Comparison of ENCODE assay signal across 15 cellular contexts in genomic region chr4:26298198-26298950, GRCh38. TPM values are rescaled to one million over a fixed set of nuclear protein-coding genes. Genes with fewer than 3 reads are reported as not detected.
A peak's percentile ranks its signal among the peaks of the same experiment; 100 is the strongest.
DNase-seq lines count a peak whose midpoint lies in the region; ATAC-seq and TF ChIP-seq lines count a peak whose summit lies in the region.
"Had no signal": no experiment of that assay in that cellular context is flagged by ENCODE, and none has a peak within 500 bp of the region (broad histone marks: within the 10 kb centered on the region; RNA-seq: fewer than 3 reads in every experiment).

No MANE protein-coding gene starts in this region.

- POLR2A ChIA-PET in CD4-positive, alpha-beta T cell (lab: Charles Lee): no interaction called here

- CTCF ChIA-PET in CD4-positive, alpha-beta T cell (lab: Charles Lee): no interaction called here

- no peak for ATAC-seq in GM21529 (IDR thresholded peaks at IDR 0.05; ENCODE audit: unreplicated experiment)
- ATAC-seq in CD4-positive, alpha-beta T cell (ENCODE audit: poor library complexity): no peak
- ATAC-seq: body of pancreas, gastrocnemius medialis, psoas muscle had no signal

- no peaks in the 10 kb centered on the region for H3K27me3 Mint-ChIP-seq in CD4-positive, alpha-beta T cell
- H3K27me3 Mint-ChIP-seq: activated CD4-positive, alpha-beta T cell treated with anti-CD3 and anti-CD28 coated beads, Interleukin-2, amount 10 ng/mL, durations not matched to agents 7 days and 5 days had no signal

- no peaks in the 10 kb centered on the region for H3K27me3 ChIP-seq in CD4-positive, alpha-beta T cell (ENCODE audit: control insufficient read depth, insufficient read depth, low read length)
- H3K27me3 ChIP-seq: body of pancreas, gastrocnemius medialis had no signal

- TF ChIP-seq CTCF in astrocyte of the spinal cord (IDR thresholded peaks at IDR 0.05; ENCODE audit: low read depth, low read length): no peak
- TF ChIP-seq CTCF in CD4-positive, alpha-beta T cell (IDR thresholded peaks at IDR 0.05): no peak

- no peak overlapping the region for H3K4me3 Mint-ChIP-seq in CD4-positive, alpha-beta T cell

- H3K27ac Mint-ChIP-seq in CD4-positive, alpha-beta T cell: no peak overlapping the region

- no peaks in the 10 kb centered on the region for H3K9me3 ChIP-seq in CD4-positive, alpha-beta T cell (ENCODE audit: control insufficient read depth, low read length)
- H3K9me3 ChIP-seq: body of pancreas, gastrocnemius medialis, psoas muscle had no signal

- in situ Hi-C loops in astrocyte of the spinal cord (cut with HindIII; ENCODE audit: low sequenced_read_pairs): no loop called here

- H3K27ac ChIP-seq in CD4-positive, alpha-beta T cell (ENCODE audit: low read depth, low read length): no peak overlapping the region
- H3K27ac ChIP-seq: body of pancreas, gastrocnemius medialis, psoas muscle had no signal

- H3K36me3 Mint-ChIP-seq in CD4-positive, alpha-beta T cell (ENCODE audit: low read depth): no peaks in the 10 kb centered on the region

- intact Hi-C loops in CD4-positive, alpha-beta T cell (cut with DNase I, micrococcal nuclease): no loop called here

- DNase-seq in EH (ENCODE audit: low read depth) (peak; percentile 84), HT1080 (ENCODE audit: low read depth) (peak; percentile 20), astrocyte of the spinal cord (ENCODE audit: low read depth, low spot score) (peak; percentile 78), iris pigment epithelial cell (ENCODE audit: low read depth) (peak; percentile 77), COR-L47 (lab: John Stamatoyannopoulos, UW) (no peak), DMS 273 (lab: John Stamatoyannopoulos, UW; ENCODE audit: unreplicated experiment) (no peak)
- DNase-seq in CD4-positive, alpha-beta T cell: no peak
- DNase-seq: activated CD4-positive, alpha-beta T cell treated with anti-CD3 and anti-CD28 coated beads, Interleukin-2, amount 10 ng/mL, durations not matched to agents 7 days and 5 days; body of pancreas; DMS53; gastrocnemius medialis; NCI-H446 treated with DMSO at 0.1 percent for 48 hours; psoas muscle; SHP77 treated with DMSO at 0.1 percent for 48 hours had no signal

- no peaks in the 10 kb centered on the region for H3K9me3 Mint-ChIP-seq in CD4-positive, alpha-beta T cell
- H3K9me3 Mint-ChIP-seq: activated CD4-positive, alpha-beta T cell treated with anti-CD3 and anti-CD28 coated beads, Interleukin-2, amount 10 ng/mL, durations not matched to agents 7 days and 5 days had no signal

- no peak overlapping the region for H3K4me3 ChIP-seq in astrocyte of the spinal cord (ENCODE audit: low read depth, low read length)
- H3K4me3 ChIP-seq: body of pancreas, gastrocnemius medialis, psoas muscle had no signal

- no peaks in the 10 kb centered on the region for H3K4me1 Mint-ChIP-seq in CD4-positive, alpha-beta T cell (ENCODE audit: low read depth)

RNA-seq across cellular contexts. Expression of gene RBPJ, which starts 22.4 kb away (rescaled TPM):
- total RNA-seq in HT1080 (2014; rRNA removed; shearing (Covaris generic)): 27.3 and 31.3 TPM in 2 replicates
- polyA plus RNA-seq in HT1080 (2015; cell fraction: cytosol; rRNA removed): 40.1 and 47.8 TPM in 2 replicates
- polyA plus RNA-seq in HT1080 (2015; cell fraction: nucleus; rRNA removed): 82.1 and 97.7 TPM in 2 replicates
- total RNA-seq in CD4-positive, alpha-beta T cell: 10 to 100 TPM; 64.1 to 72.3 TPM

Comparison
In these comparisons a context has a peak if more than half of its experiments do, and no peak if none do; other contexts are left out.
1. DNase-seq: peak in EH (single experiment), HT1080 (single experiment), astrocyte of the spinal cord (single experiment) and iris pigment epithelial cell (single experiment); none in COR-L47 (single experiment), DMS 273 (single experiment) and CD4-positive, alpha-beta T cell (0 of 10).